In the genomic region with DNA sequence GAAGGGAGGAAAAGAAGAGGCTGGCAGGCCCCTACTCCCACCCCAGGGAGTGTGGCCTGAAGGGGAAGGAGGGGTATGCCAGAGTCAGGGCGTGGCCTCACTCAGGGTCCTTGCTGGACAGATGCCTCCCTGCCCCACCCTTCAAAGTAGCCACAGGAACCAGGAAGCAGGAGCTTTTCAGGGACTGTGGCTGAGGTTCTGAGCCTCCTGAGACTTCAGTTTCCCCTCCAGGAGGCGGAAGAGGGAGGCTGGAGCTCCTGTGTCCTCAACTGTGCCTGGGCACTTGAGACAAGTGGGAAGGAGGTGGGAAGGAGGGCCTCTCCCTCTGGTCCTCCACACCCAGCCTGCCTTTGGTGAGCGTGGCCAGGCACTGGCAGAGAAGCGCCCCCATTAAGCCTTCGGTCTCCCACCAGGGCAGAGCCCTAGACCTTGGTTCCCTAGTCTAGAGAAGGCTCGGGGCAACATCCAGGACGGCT, we compare ENCODE assay signal across 11 cellular contexts. TPM values are rescaled to one million over a fixed set of nuclear protein-coding genes. Genes with fewer than 3 reads are reported as not detected.
DNase-seq lines count a peak whose midpoint lies in the region; ATAC-seq, FAIRE-seq and TF ChIP-seq lines count a peak whose summit lies in the region.
"Had no signal": no experiment of that assay in that cellular context is flagged by ENCODE, and none has a peak within 500 bp of the region (broad histone marks: within the 10 kb centered on the region; RNA-seq: fewer than 3 reads in every experiment).

No MANE protein-coding gene starts in this region.

- no peak for FAIRE-seq in bronchial epithelial cell (lab: Jason Lieb, UNC)

- no peak for TF ChIP-seq RAD21 in Ishikawa (IDR thresholded peaks at IDR 0.05; ENCODE audit: low read depth)

- peak; percentile 11 to 25 for ATAC-seq in lower lobe of right lung
- no peak for ATAC-seq in HG03457 (IDR thresholded peaks at IDR 0.05; ENCODE audit: unreplicated experiment)
- ATAC-seq: left lobe of liver had no signal

- no peak for TF ChIP-seq EP300 in Ishikawa (IDR thresholded peaks at IDR 0.05; ENCODE audit: borderline replicate concordance)

- CTCF ChIA-PET in GM10248 (lab: Yijun Ruan, JAX) = interaction anchor here (1.2 to 4.8 kb wide), 5 partner anchors 9 to 278 kb away, joined by 5 to 26 read pairs (median 14); partner anchors contain the start of gene SORT1

- POLR2A ChIA-PET in GM10248 (lab: Yijun Ruan, JAX) = no interaction called here

- H3K27ac ChIP-seq in lower lobe of right lung (peak overlapping the region; percentile 66), substantia nigra (ENCODE audit: low read depth, low read length, poor library complexity, severe bottlenecking) (peak overlapping the region; percentile 92), Peyer's patch (no peak overlapping the region)

- peak overlapping the region; percentile 34 for H3K4me3 ChIP-seq in bronchial epithelial cell (ENCODE audit: low read depth, low read length)
- H3K4me3 ChIP-seq in lower lobe of right lung = no peak overlapping the region
- H3K4me3 ChIP-seq in Peyer's patch = no peak overlapping the region

- H3K27me3 ChIP-seq in bronchial epithelial cell (ENCODE audit: control insufficient read depth, insufficient read depth, low read length) = no peaks in the 10 kb centered on the region
- H3K27me3 ChIP-seq in lower lobe of right lung (ENCODE audit: low read depth) = no peaks in the 10 kb centered on the region
- no peaks in the 10 kb centered on the region for H3K27me3 ChIP-seq in Peyer's patch

- H3K9me3 ChIP-seq in lower lobe of right lung = no peaks in the 10 kb centered on the region
- no peaks in the 10 kb centered on the region for H3K9me3 ChIP-seq in Peyer's patch

- TF ChIP-seq CTCF in bronchial epithelial cell (IDR thresholded peaks at IDR 0.05; ENCODE audit: insufficient read depth, low read length, severe bottlenecking) (peak; percentile 17), lower lobe of right lung (IDR thresholded peaks at IDR 0.05) (no peak), Peyer's patch (IDR thresholded peaks at IDR 0.05) (no peak), GM10248 (IDR thresholded peaks at IDR 0.05; ENCODE audit: control extremely low read depth, extremely low read depth, low read depth, missing control alignments) (no peak)

- peaks cover 21% of the 10 kb centered on the region for H3K36me3 ChIP-seq in bronchial epithelial cell (ENCODE audit: control insufficient read depth, insufficient read depth, low read length)
- no peaks in the 10 kb centered on the region for H3K36me3 ChIP-seq in lower lobe of right lung
- H3K36me3 ChIP-seq in Peyer's patch = no peaks in the 10 kb centered on the region

- DNase-seq in bronchial epithelial cell (ENCODE audit: low read depth) (no peak), lower lobe of right lung (no peak), substantia nigra (lab: John Stamatoyannopoulos, UW) (no peak), Peyer's patch (no peak), GM10248 (ENCODE audit: extremely low spot score) (no peak)
- DNase-seq: KBM-7 had no signal

- intact Hi-C loops in lower lobe of right lung (cut with DNase I) = no loop called here

- H3K4me1 ChIP-seq in lower lobe of right lung (peaks cover 24% of the 10 kb centered on the region), Peyer's patch (peaks cover 0 to 30% (median 7%) of the 10 kb centered on the region in 4 donors)

- no peak for TF ChIP-seq POLR2A in Peyer's patch (IDR thresholded peaks at IDR 0.05)

TF ChIP-seq in Ishikawa, 13 proteins besides CTCF, POLR2A, EP300 and RAD21:
- TF ChIP-seq CEBPB (IDR thresholded peaks at IDR 0.05) (no peak), YY1 (IDR thresholded peaks at IDR 0.05; ENCODE audit: low read depth) (peak; percentile 1; the same call in 1 of the 2 replicates), REST (IDR thresholded peaks at IDR 0.05; ENCODE audit: low read depth) (peak; percentile 36; the same call in 1 of the 2 replicates), FOXM1 (IDR thresholded peaks at IDR 0.05; ENCODE audit: borderline replicate concordance, low read depth) (peak; percentile 3; the same call in 1 of the 2 replicates), TEAD4 (IDR thresholded peaks at IDR 0.05) (no peak), MAX (IDR thresholded peaks at IDR 0.05) (no peak), ZBTB7A (IDR thresholded peaks at IDR 0.05; ENCODE audit: low read depth) (no peak), TCF12 (IDR thresholded peaks at IDR 0.05; ENCODE audit: low read depth) (no peak)
TF ChIP-seq in Ishikawa: peak in this region for 3.

RNA-seq across cellular contexts. Expression of gene CELSR2, which starts 5.3 kb away (rescaled TPM):
- 9.2 and 30.6 TPM in 2 replicates for total RNA-seq in bronchial epithelial cell
- 7.2 TPM for total RNA-seq in lower lobe of right lung
- total RNA-seq in Peyer's patch = 1 to 10 TPM; 2.6 to 6.4 (median 4.6) TPM

RNA-seq across cellular contexts. Expression of gene PSRC1, which starts 28.3 kb away (rescaled TPM):
- total RNA-seq in bronchial epithelial cell = 1.1 and 1.8 TPM in 2 replicates
- 4.2 TPM for total RNA-seq in lower lobe of right lung
- total RNA-seq in Peyer's patch = 1 to 10 TPM; 3.5 to 8.3 (median 4.5) TPM

RNA-seq across cellular contexts. Expression of gene SARS1, which starts 40.9 kb away (rescaled TPM):
- total RNA-seq in bronchial epithelial cell = 521 and 572 TPM in 2 replicates
- 188 TPM for total RNA-seq in lower lobe of right lung
- 100 to 1,000 TPM in 2 of 4 donors, 10 to 100 TPM in 2; 83.2 to 158 (median 102) TPM for total RNA-seq in Peyer's patch

RNA-seq across cellular contexts. Expression of gene MYBPHL, which starts 52.2 kb away (rescaled TPM):
- total RNA-seq in bronchial epithelial cell = 0.26 TPM in 1 of 2 replicates, not detected in the other
- 2.8 TPM for total RNA-seq in lower lobe of right lung
- total RNA-seq in Peyer's patch = not detected
- total RNA-seq: dermis microvascular lymphatic vessel endothelial cell, left lobe of liver, NCI-H460 had no signal

Comparison
In these comparisons a context has a peak if more than half of its experiments do, and no peak if none do; other contexts are left out.
1. H3K27ac ChIP-seq: peak in lower lobe of right lung (single experiment) and substantia nigra (single experiment); none in Peyer's patch (0 of 4).